In genomic region chr15:63402498-63403253, GRCh38 we compare ENCODE assay signal across 8 cellular contexts. TPM values are rescaled to one million over a fixed set of nuclear protein-coding genes. Genes with fewer than 3 reads are reported as not detected.
DNase-seq lines count a peak whose midpoint lies in the region; ATAC-seq, FAIRE-seq and TF ChIP-seq lines count a peak whose summit lies in the region.

No MANE protein-coding gene starts in this region.

- WGBS in pancreas, 2 donors: 57% methylated on average over 7 of the region's 7 CpGs

- no peaks in the 10 kb centered on the region for H3K9me3 ChIP-seq in pancreas

- no peak overlapping the region for H3K27ac ChIP-seq in pancreas

- intact Hi-C loops in pancreas (cut with DNase I): no loop called here

- ATAC-seq in pancreas (peak; percentile 53 to 92 (median 78)), HG02852 (IDR thresholded peaks at IDR 0.05; ENCODE audit: unreplicated experiment) (no peak), HG02759 (IDR thresholded peaks at IDR 0.05; ENCODE audit: unreplicated experiment) (no peak), HG03045 (IDR thresholded peaks at IDR 0.05; ENCODE audit: unreplicated experiment) (no peak)

- TF ChIP-seq CTCF in fibroblast of the aortic adventitia (IDR thresholded peaks at IDR 0.05; ENCODE audit: insufficient read depth, low read length): peak; percentile 71
- peak in 3 of 4 donors; percentile 23 to 52 (median 42) for TF ChIP-seq CTCF in pancreas (IDR thresholded peaks at IDR 0.05)

- no peaks in the 10 kb centered on the region for H3K36me3 ChIP-seq in pancreas

- DNase-seq in DMS114 treated with DMSO at 0.1 percent for 48 hours (lab: John Stamatoyannopoulos, UW; ENCODE audit: unreplicated experiment) (peak; percentile 30), SKM-1 treated with dmso at 0.1 percent for 144 hours (lab: John Stamatoyannopoulos, UW; ENCODE audit: unreplicated experiment) (peak; percentile 48), fibroblast of the aortic adventitia (ENCODE audit: low read depth) (peak; percentile 73), pancreas (no peak)
- DNase-seq in Jurkat, Clone E6-1 (ENCODE audit: low read depth, low spot score): peak; percentile 33

- H3K4me1 ChIP-seq in pancreas: no peaks in the 10 kb centered on the region

- no peak overlapping the region for H3K4me3 ChIP-seq in Jurkat, Clone E6-1 (ENCODE audit: low read length)
- H3K4me3 ChIP-seq in fibroblast of the aortic adventitia (ENCODE audit: low read depth, low read length): no peak overlapping the region
- H3K4me3 ChIP-seq in pancreas: no peak overlapping the region

- FAIRE-seq in pancreas (lab: Jason Lieb, UNC): no peak

- no peaks in the 10 kb centered on the region for H3K27me3 ChIP-seq in pancreas

RNA-seq across cellular contexts. Expression of gene CA12, which starts 21.0 kb away (rescaled TPM):
- 0.38 TPM for polyA plus RNA-seq in Jurkat, Clone E6-1 (2012; ENCODE audit: insufficient read depth, insufficient read length)
- total RNA-seq in fibroblast of the aortic adventitia (ENCODE audit: low replicate concordance) (21.5 and 174 TPM in 2 replicates), pancreas (10 to 100 TPM; 10.2 to 49.6 (median 28.6) TPM)
- polyA plus RNA-seq in pancreas: 10 to 100 TPM in 1 of 2 donors, 1 to 10 TPM in 1; 7.5 to 21.0 TPM

Comparison
In these comparisons a context has a peak if more than half of its experiments do, and no peak if none do; other contexts are left out.
1. DNase-seq: peak in DMS114 treated with DMSO at 0.1 percent for 48 hours (single experiment), Jurkat, Clone E6-1 (single experiment), SKM-1 treated with dmso at 0.1 percent for 144 hours (single experiment) and fibroblast of the aortic adventitia (single experiment); none in pancreas (0 of 6).
2. ATAC-seq: peak in pancreas (4 of 4); none in HG02852 (single experiment), HG02759 (single experiment) and HG03045 (single experiment).